ENCODE assay signal across 8 cellular contexts in genomic region chr16:24610421-24610765, GRCh38.
DNase-seq lines count a peak whose midpoint lies in the region; ATAC-seq, FAIRE-seq and TF ChIP-seq lines count a peak whose summit lies in the region.

No MANE protein-coding gene starts in this region.

- H3K4me2 ChIP-seq in GM12878 (ENCODE audit: control insufficient read depth, insufficient read depth) (no peak overlapping the region), smooth muscle cell (peak overlapping the region; percentile 87)

- RAD21 ChIA-PET in GM12878 (lab: Charles Lee; ENCODE audit: unreplicated experiment): no interaction called here

- no peak overlapping the region for H2AFZ ChIP-seq in GM12878 (ENCODE audit: control insufficient read depth, low read depth, low read length)
- H2AFZ ChIP-seq in smooth muscle cell (ENCODE audit: low read depth): peak overlapping the region; percentile 81

- TF ChIP-seq EP300 in GM12878 (IDR thresholded peaks at IDR 0.05; ENCODE audit: borderline replicate concordance in 1 of 2, control insufficient read depth in 1 of 2, low read depth in 2 of 2, low read length in 2 of 2): no peak

- no peak for FAIRE-seq in GM12878 (lab: Jason Lieb, UNC)

- H3K27ac ChIP-seq in GM12878 (ENCODE audit: control insufficient read depth, insufficient read depth) (no peak overlapping the region), smooth muscle cell (ENCODE audit: low read depth) (no peak overlapping the region)

- SMC1A ChIA-PET in GM12878 (lab: Charles Lee; ENCODE audit: uncharacterized antibody, unreplicated experiment): no interaction called here

- POLR2A ChIA-PET in GM12878 (lab: Charles Lee): no interaction called here

- no peaks in the 10 kb centered on the region for H3K9me3 ChIP-seq in GM12878 (replicated peaks; ENCODE audit: control insufficient read depth, insufficient read depth, low read length)
- H3K9me3 ChIP-seq in smooth muscle cell (replicated peaks; ENCODE audit: low read depth): no peaks in the 10 kb centered on the region

- CTCF ChIA-PET in GM12878 (lab: Yijun Ruan, JAX): interaction anchor here (0.6 kb wide), 1 partner anchor 60 kb away, joined by 3 read pairs; no protein-coding TSS in a partner anchor

- in situ Hi-C loops in GM12878 (cut with MboI): no loop called here

- DNase-seq in NCI-H526 (lab: John Stamatoyannopoulos, UW) (peak; percentile 22 to 59), NCI-H526 treated with DMSO at 0.1 percent for 48 hours (lab: John Stamatoyannopoulos, UW) (no peak), GM12878 (ENCODE audit: low read depth, low spot score) (no peak), iPS-NIHi11 (ENCODE audit: low spot score) (peak; percentile 68), smooth muscle cell (lab: John Stamatoyannopoulos, UW; ENCODE audit: unreplicated experiment) (peak; percentile 16), NOMO-1 (lab: John Stamatoyannopoulos, UW; ENCODE audit: unreplicated experiment in 2 of 2) (no peak)

- no peak overlapping the region for H3K4me3 ChIP-seq in GM12878
- H3K4me3 ChIP-seq in smooth muscle cell: peak overlapping the region; percentile 38

- 12% methylated on average over 12 of the region's 13 CpGs for WGBS in GM12878 (ENCODE audit: insufficient coverage, insufficient replicate concordance, low lambda C conversion rate, missing lambda C conversion rate)
- WGBS in smooth muscle cell (ENCODE audit: low lambda C conversion rate): 6% methylated on average over 13 of the region's 13 CpGs

- no peak for TF ChIP-seq POLR2A in GM12878 (IDR thresholded peaks at IDR 0.05; ENCODE audit: low read depth, low read length)

- TF ChIP-seq RAD21 in GM12878 (IDR thresholded peaks at IDR 0.05; ENCODE audit: insufficient read depth, low read depth, low read length): no peak

- no peak overlapping the region for H3K9ac ChIP-seq in GM12878 (ENCODE audit: control insufficient read depth, insufficient read depth, low read length)
- H3K9ac ChIP-seq in smooth muscle cell (ENCODE audit: low read depth): no peak overlapping the region

- H3K4me1 ChIP-seq in GM12878 (ENCODE audit: control insufficient read depth, insufficient read depth, low read length) (no peaks in the 10 kb centered on the region), smooth muscle cell (ENCODE audit: low read depth) (peaks cover 4% of the 10 kb centered on the region)

- H3K79me2 ChIP-seq in GM12878 (ENCODE audit: control insufficient read depth, insufficient read depth, low read length) (no peaks in the 10 kb centered on the region), smooth muscle cell (ENCODE audit: low read depth) (no peaks in the 10 kb centered on the region)

- peaks cover 3% of the 10 kb centered on the region in 2 experiments; a peak in 3 of 4 replicates for H3K27me3 ChIP-seq in GM12878 (replicated peaks in 1 of 2; ENCODE audit: control insufficient read depth in 2 of 2, insufficient read depth in 2 of 2, low read length in 1 of 2)
- peaks cover 35% of the 10 kb centered on the region for H3K27me3 ChIP-seq in smooth muscle cell (ENCODE audit: low read depth)

- BruUV-seq in GM12878 (replicated peaks; lab: Mats Ljungman, UMichigan): no TSS peak

- ATAC-seq in GM12878 (peak; percentile 45; the same call in 2 of the 3 replicates), GM18519 (IDR thresholded peaks at IDR 0.05; ENCODE audit: low FRiP score, unreplicated experiment) (no peak), HG02970 (IDR thresholded peaks at IDR 0.05; ENCODE audit: low FRiP score, unreplicated experiment) (no peak)

- no peaks in the 10 kb centered on the region for H3K36me3 ChIP-seq in GM12878 (ENCODE audit: control insufficient read depth in 2 of 2, insufficient read depth in 2 of 2, low read length in 1 of 2)
- H3K36me3 ChIP-seq in smooth muscle cell (ENCODE audit: low read depth): no peaks in the 10 kb centered on the region

- H4K20me1 ChIP-seq in GM12878 (ENCODE audit: control insufficient read depth, insufficient read depth) (no peaks in the 10 kb centered on the region), smooth muscle cell (ENCODE audit: low read depth) (no peaks in the 10 kb centered on the region)

- TF ChIP-seq CTCF in GM12878 (IDR thresholded peaks at IDR 0.05 in 2 of 3, conservative IDR thresholded peaks at IDR 0.05 in 1 of 3; ENCODE audit: control insufficient read depth in 2 of 3, extremely low read depth in 1 of 3, insufficient read depth in 1 of 3, low read depth in 3 of 3, low read length in 3 of 3) (no peak), smooth muscle cell (IDR thresholded peaks at IDR 0.05; ENCODE audit: borderline replicate concordance, insufficient read depth, poor library complexity, severe bottlenecking) (no peak)

- H3F3A ChIP-seq in smooth muscle cell (ENCODE audit: low read depth): no peaks in the 10 kb centered on the region

- intact Hi-C loops in GM12878 (cut with micrococcal nuclease; ENCODE audit: unreplicated experiment): no loop called here

TF ChIP-seq in GM12878, 131 proteins besides CTCF, POLR2A, EP300 and RAD21:
- TF ChIP-seq BACH1 (IDR thresholded peaks at IDR 0.05; ENCODE audit: borderline replicate concordance): no peak
- TF ChIP-seq RBBP5 (conservative IDR thresholded peaks at IDR 0.05): no peak
- no peak for TF ChIP-seq TARDBP (IDR thresholded peaks at IDR 0.05; ENCODE audit: borderline replicate concordance)

Comparison
In these comparisons a context has a peak if more than half of its experiments do, and no peak if none do; other contexts are left out.
1. DNase-seq: peak in NCI-H526 (2 of 2), iPS-NIHi11 (single experiment) and smooth muscle cell (single experiment); none in NCI-H526 treated with DMSO at 0.1 percent for 48 hours (single experiment), GM12878 (single experiment) and NOMO-1 (0 of 2).